ENCODE assay signal across 1 cellular context in genomic region chr18:22169889-22170420, GRCh38.
TF ChIP-seq lines count a peak whose summit lies in the region.

No MANE protein-coding gene starts in this region.

TF ChIP-seq in HepG2, 621 proteins besides CTCF, POLR2A, EP300 and RAD21 (continued from another document and continues in another):
- TF ChIP-seq, protein P1, sequence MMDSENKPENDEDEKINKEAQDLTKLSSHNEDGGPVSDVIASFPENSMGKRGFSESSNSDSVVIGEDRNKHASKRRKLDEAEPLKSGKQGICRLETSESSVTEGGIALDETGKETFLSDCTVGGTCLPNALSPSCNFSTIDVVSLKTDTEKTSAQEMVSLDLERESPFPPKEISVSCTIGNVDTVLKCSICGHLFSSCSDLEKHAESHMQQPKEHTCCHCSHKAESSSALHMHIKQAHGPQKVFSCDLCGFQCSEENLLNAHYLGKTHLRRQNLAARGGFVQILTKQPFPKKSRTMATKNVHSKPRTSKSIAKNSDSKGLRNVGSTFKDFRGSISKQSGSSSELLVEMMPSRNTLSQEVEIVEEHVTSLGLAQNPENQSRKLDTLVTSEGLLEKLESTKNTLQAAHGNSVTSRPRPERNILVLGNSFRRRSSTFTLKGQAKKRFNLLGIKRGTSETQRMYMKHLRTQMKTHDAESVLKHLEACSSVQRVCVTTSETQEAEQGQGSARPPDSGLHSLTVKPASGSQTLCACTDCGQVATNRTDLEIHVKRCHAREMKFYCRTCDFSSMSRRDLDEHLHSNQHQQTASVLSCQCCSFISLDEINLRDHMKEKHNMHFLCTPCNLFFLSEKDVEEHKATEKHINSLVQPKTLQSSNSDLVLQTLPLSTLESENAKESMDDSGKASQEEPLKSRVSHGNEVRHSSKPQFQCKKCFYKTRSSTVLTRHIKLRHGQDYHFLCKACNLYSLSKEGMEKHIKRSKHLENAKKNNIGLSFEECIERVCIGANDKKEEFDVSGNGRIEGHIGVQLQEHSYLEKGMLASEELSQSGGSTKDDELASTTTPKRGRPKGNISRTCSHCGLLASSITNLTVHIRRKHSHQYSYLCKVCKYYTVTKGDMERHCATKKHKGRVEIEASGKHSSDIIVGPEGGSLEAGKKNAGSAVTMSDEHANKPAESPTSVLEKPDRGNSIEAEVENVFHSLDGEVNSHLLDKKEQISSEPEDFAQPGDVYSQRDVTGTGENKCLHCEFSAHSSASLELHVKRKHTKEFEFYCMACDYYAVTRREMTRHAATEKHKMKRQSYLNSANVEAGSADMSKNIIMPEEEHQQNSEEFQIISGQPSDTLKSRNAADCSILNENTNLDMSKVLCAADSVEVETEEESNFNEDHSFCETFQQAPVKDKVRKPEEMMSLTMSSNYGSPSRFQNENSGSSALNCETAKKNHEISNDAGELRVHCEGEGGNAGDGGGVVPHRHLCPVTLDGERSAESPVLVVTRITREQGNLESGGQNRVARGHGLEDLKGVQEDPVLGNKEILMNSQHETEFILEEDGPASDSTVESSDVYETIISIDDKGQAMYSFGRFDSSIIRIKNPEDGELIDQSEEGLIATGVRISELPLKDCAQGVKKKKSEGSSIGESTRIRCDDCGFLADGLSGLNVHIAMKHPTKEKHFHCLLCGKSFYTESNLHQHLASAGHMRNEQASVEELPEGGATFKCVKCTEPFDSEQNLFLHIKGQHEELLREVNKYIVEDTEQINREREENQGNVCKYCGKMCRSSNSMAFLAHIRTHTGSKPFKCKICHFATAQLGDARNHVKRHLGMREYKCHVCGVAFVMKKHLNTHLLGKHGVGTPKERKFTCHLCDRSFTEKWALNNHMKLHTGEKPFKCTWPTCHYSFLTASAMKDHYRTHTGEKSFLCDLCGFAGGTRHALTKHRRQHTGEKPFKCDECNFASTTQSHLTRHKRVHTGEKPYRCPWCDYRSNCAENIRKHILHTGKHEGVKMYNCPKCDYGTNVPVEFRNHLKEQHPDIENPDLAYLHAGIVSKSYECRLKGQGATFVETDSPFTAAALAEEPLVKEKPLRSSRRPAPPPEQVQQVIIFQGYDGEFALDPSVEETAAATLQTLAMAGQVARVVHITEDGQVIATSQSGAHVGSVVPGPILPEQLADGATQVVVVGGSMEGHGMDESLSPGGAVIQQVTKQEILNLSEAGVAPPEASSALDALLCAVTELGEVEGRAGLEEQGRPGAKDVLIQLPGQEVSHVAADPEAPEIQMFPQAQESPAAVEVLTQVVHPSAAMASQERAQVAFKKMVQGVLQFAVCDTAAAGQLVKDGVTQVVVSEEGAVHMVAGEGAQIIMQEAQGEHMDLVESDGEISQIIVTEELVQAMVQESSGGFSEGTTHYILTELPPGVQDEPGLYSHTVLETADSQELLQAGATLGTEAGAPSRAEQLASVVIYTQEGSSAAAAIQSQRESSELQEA (CRISPR knock-in tag; IDR thresholded peaks at IDR 0.05; ENCODE audit: not compliant biosample characterization), result peak; percentile 40
- 0 out of 2 replicates have a peak, but pooled peaks have one; percentile 35 for TF ChIP-seq KLF15 (CRISPR knock-in tag; IDR thresholded peaks at IDR 0.05; ENCODE audit: borderline replicate concordance)
- TF ChIP-seq BORCS8-MEF2B (CRISPR knock-in tag; IDR thresholded peaks at IDR 0.05), result no peak
- TF ChIP-seq ZNF292 (CRISPR knock-in tag; IDR thresholded peaks at IDR 0.05; ENCODE audit: borderline replicate concordance, low read depth), result 0 out of 2 replicates have a peak, but pooled peaks have one; percentile 19
- peak; percentile 6; the same call in 1 of the 2 replicates for TF ChIP-seq CC2D1A (CRISPR knock-in tag; IDR thresholded peaks at IDR 0.05)
- 0 out of 2 replicates have a peak, but pooled peaks have one; percentile 18 for TF ChIP-seq ZNF749 (CRISPR knock-in tag; IDR thresholded peaks at IDR 0.05; ENCODE audit: borderline replicate concordance)
- TF ChIP-seq ZSCAN25 (CRISPR knock-in tag; IDR thresholded peaks at IDR 0.05), result 0 out of 2 replicates have a peak, but pooled peaks have one; percentile 0
- peak; percentile 30; the same call in 1 of the 2 replicates for TF ChIP-seq GMEB1 (CRISPR knock-in tag; IDR thresholded peaks at IDR 0.05; ENCODE audit: borderline replicate concordance)
- TF ChIP-seq ZNF572 (CRISPR knock-in tag; IDR thresholded peaks at IDR 0.05), result no peak
- peak; percentile 62; the same call in 1 of the 2 replicates for TF ChIP-seq ZNF777 (CRISPR knock-in tag; IDR thresholded peaks at IDR 0.05)
- TF ChIP-seq NONO (IDR thresholded peaks at IDR 0.05), result no peak
- TF ChIP-seq NONO (CRISPR knock-in tag; conservative IDR thresholded peaks at IDR 0.05), result 0 out of 2 replicates have a peak, but pooled peaks have one; percentile 29
- TF ChIP-seq ZNF780A (CRISPR knock-in tag; IDR thresholded peaks at IDR 0.05), result 0 out of 2 replicates have a peak, but pooled peaks have one; percentile 20
- TF ChIP-seq SAP130 (CRISPR knock-in tag; IDR thresholded peaks at IDR 0.05; ENCODE audit: low read depth), result peak; percentile 7; the same call in 1 of the 2 replicates
- peak; percentile 62; the same call in 1 of the 2 replicates for TF ChIP-seq GLI4 (CRISPR knock-in tag; IDR thresholded peaks at IDR 0.05; ENCODE audit: borderline replicate concordance)
- TF ChIP-seq ZNF788 (CRISPR knock-in tag; IDR thresholded peaks at IDR 0.05; ENCODE audit: borderline replicate concordance), result 0 out of 2 replicates have a peak, but pooled peaks have one; percentile 11
- peak; percentile 37; the same call in 1 of the 2 replicates for TF ChIP-seq MYPOP (CRISPR knock-in tag; IDR thresholded peaks at IDR 0.05)
- TF ChIP-seq MYC (CRISPR knock-in tag; IDR thresholded peaks at IDR 0.05; ENCODE audit: borderline replicate concordance), result no peak
- no peak for TF ChIP-seq NR2C2 (CRISPR knock-in tag; IDR thresholded peaks at IDR 0.05; ENCODE audit: borderline replicate concordance)
- TF ChIP-seq STAG1 (CRISPR knock-in tag; IDR thresholded peaks at IDR 0.05), result no peak
- TF ChIP-seq ZFX (CRISPR knock-in tag; IDR thresholded peaks at IDR 0.05; ENCODE audit: low read depth), result peak; percentile 18; the same call in 1 of the 2 replicates
- TF ChIP-seq ZFY (CRISPR knock-in tag; IDR thresholded peaks at IDR 0.05), result peak; percentile 57; the same call in 1 of the 2 replicates
- peak; percentile 57 for TF ChIP-seq ZNF687 (CRISPR knock-in tag; IDR thresholded peaks at IDR 0.05)
- 0 out of 2 replicates have a peak, but pooled peaks have one; percentile 55 for TF ChIP-seq CBX2 (IDR thresholded peaks at IDR 0.05; ENCODE audit: low read depth, low read length)
- TF ChIP-seq CBX2 (CRISPR knock-in tag; IDR thresholded peaks at IDR 0.05; ENCODE audit: low read depth), result no peak
- TF ChIP-seq MTA1 (CRISPR knock-in tag; IDR thresholded peaks at IDR 0.05; ENCODE audit: borderline replicate concordance), result 0 out of 2 replicates have a peak, but pooled peaks have one; percentile 25
- TF ChIP-seq GABPB1 (CRISPR knock-in tag; IDR thresholded peaks at IDR 0.05), result 0 out of 2 replicates have a peak, but pooled peaks have one; percentile 7
- 0 out of 2 replicates have a peak, but pooled peaks have one; percentile 58 for TF ChIP-seq ZNF879 (CRISPR knock-in tag; IDR thresholded peaks at IDR 0.05)
- TF ChIP-seq YEATS4 (CRISPR knock-in tag; IDR thresholded peaks at IDR 0.05; ENCODE audit: borderline replicate concordance), result 0 out of 2 replicates have a peak, but pooled peaks have one; percentile 10
- TF ChIP-seq HNF4G (IDR thresholded peaks at IDR 0.05; ENCODE audit: borderline replicate concordance, low read depth, low read length), result no peak
- TF ChIP-seq HNF4G (CRISPR knock-in tag; IDR thresholded peaks at IDR 0.05; ENCODE audit: borderline replicate concordance, low read depth), result no peak
- TF ChIP-seq, protein P2, sequence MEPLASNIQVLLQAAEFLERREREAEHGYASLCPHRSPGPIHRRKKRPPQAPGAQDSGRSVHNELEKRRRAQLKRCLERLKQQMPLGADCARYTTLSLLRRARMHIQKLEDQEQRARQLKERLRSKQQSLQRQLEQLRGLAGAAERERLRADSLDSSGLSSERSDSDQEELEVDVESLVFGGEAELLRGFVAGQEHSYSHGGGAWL (CRISPR knock-in tag; IDR thresholded peaks at IDR 0.05), result 0 out of 2 replicates have a peak, but pooled peaks have one; percentile 15
- TF ChIP-seq, protein P3, sequence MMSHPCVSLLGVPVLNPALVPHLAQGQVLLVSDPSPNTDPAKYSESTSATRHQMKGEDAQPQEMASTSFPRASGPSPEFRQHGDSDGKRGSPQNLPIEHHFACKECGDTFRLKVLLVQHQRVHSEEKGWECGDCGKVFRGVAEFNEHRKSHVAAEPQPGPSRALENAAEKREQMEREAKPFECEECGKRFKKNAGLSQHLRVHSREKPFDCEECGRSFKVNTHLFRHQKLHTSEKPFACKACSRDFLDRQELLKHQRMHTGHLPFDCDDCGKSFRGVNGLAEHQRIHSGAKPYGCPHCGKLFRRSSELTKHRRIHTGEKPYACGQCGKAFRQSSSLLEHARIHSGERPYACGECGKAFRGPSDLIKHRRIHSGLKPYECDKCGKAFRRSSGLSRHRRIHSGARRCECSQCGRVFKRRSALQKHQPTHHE (CRISPR knock-in tag; IDR thresholded peaks at IDR 0.05; ENCODE audit: borderline replicate concordance), result 0 out of 2 replicates have a peak, but pooled peaks have one; percentile 31
- TF ChIP-seq PHF21A (CRISPR knock-in tag; IDR thresholded peaks at IDR 0.05), result peak; percentile 52
- TF ChIP-seq, protein P4, sequence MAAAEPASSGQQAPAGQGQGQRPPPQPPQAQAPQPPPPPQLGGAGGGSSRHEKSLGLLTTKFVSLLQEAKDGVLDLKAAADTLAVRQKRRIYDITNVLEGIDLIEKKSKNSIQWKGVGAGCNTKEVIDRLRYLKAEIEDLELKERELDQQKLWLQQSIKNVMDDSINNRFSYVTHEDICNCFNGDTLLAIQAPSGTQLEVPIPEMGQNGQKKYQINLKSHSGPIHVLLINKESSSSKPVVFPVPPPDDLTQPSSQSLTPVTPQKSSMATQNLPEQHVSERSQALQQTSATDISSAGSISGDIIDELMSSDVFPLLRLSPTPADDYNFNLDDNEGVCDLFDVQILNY (CRISPR knock-in tag; conservative IDR thresholded peaks at IDR 0.05), result 0 out of 2 replicates have a peak, but pooled peaks have one; percentile 44
- 0 out of 2 replicates have a peak, but pooled peaks have one; percentile 13 for TF ChIP-seq CAMTA2 (CRISPR knock-in tag; IDR thresholded peaks at IDR 0.05; ENCODE audit: borderline replicate concordance)
- peak; percentile 65 for TF ChIP-seq AGO2 (optimal IDR thresholded peaks at IDR 0.05; ENCODE audit: low read depth, low read length)
- TF ChIP-seq, protein P5, sequence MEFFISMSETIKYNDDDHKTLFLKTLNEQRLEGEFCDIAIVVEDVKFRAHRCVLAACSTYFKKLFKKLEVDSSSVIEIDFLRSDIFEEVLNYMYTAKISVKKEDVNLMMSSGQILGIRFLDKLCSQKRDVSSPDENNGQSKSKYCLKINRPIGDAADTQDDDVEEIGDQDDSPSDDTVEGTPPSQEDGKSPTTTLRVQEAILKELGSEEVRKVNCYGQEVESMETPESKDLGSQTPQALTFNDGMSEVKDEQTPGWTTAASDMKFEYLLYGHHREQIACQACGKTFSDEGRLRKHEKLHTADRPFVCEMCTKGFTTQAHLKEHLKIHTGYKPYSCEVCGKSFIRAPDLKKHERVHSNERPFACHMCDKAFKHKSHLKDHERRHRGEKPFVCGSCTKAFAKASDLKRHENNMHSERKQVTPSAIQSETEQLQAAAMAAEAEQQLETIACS (CRISPR knock-in tag; IDR thresholded peaks at IDR 0.05), result peak; percentile 74
- peak; percentile 55; the same call in 1 of the 2 replicates for TF ChIP-seq ZNF589 (CRISPR knock-in tag; conservative IDR thresholded peaks at IDR 0.05)
